Comparison of ENCODE assay signal across 9 cellular contexts in genomic region chr16:30760577-30761426, GRCh38. TPM values are rescaled to one million over a fixed set of nuclear protein-coding genes. Genes with fewer than 3 reads are reported as not detected.
DNase-seq lines count a peak whose midpoint lies in the region; ATAC-seq and TF ChIP-seq lines count a peak whose summit lies in the region.
"Had no signal": no experiment of that assay in that cellular context is flagged by ENCODE, and none has a peak within 500 bp of the region (broad histone marks: within the 10 kb centered on the region; RNA-seq: fewer than 3 reads in every experiment).

No MANE protein-coding gene starts in this region.

- no peak for DNase-seq in activated CD8-positive, alpha-beta memory T cell treated with anti-CD3 and anti-CD28 coated beads, Interleukin-2, amount 10 ng/mL, durations not matched to agents 7 days and 5 days
- no peak for DNase-seq in activated CD8-positive, alpha-beta memory T cell treated with anti-CD3 and anti-CD28 coated beads, Interleukin-2, amount 50 U/mL, for 4 hours
- DNase-seq in activated naive CD8-positive, alpha-beta T cell treated with anti-CD3 and anti-CD28 coated beads, Interleukin-2, amount 10 ng/mL, durations not matched to agents 7 days and 5 days = no peak
- no peak for DNase-seq in kidney epithelial cell (ENCODE audit: low read depth)
- no peak for DNase-seq in cerebellar cortex (ENCODE audit: low spot score)
- no peak for DNase-seq in ACHN
- DNase-seq: NCI-H774 had no signal

- H3K36me3 ChIP-seq in kidney epithelial cell (ENCODE audit: control insufficient read depth, insufficient read depth, low read length) (peaks cover 6% of the 10 kb centered on the region), thymus (ENCODE audit: control insufficient read depth, insufficient read depth) (peaks cover 39% of the 10 kb centered on the region)

- POLR2A ChIA-PET in activated naive CD8-positive, alpha-beta T cell treated with anti-CD3 and anti-CD28 coated beads, Interleukin-2, amount 10 ng/mL, durations not matched to agents 7 days and 5 days (lab: Charles Lee) = interaction anchor here (2.7 kb wide), 1 partner anchor 13 kb away, joined by 12 read pairs; the partner anchor contains the start of gene PHKG2

- peak overlapping the region; percentile 92 for H3K27ac Mint-ChIP-seq in activated CD8-positive, alpha-beta memory T cell treated with anti-CD3 and anti-CD28 coated beads, Interleukin-2, amount 10 ng/mL, durations not matched to agents 7 days and 5 days
- peak overlapping the region; percentile 64 for H3K27ac Mint-ChIP-seq in activated naive CD8-positive, alpha-beta T cell treated with anti-CD3 and anti-CD28 coated beads, Interleukin-2, amount 10 ng/mL, durations not matched to agents 7 days and 5 days

- no peak overlapping the region for H3K27ac ChIP-seq in thymus (ENCODE audit: low read depth)

- no peaks in the 10 kb centered on the region for H3K27me3 ChIP-seq in kidney epithelial cell (ENCODE audit: control insufficient read depth, insufficient read depth, low read length)
- no peaks in the 10 kb centered on the region for H3K27me3 ChIP-seq in thymus (ENCODE audit: control insufficient read depth, insufficient read depth)

- peak overlapping the region; percentile 92 for H3K4me3 Mint-ChIP-seq in activated CD8-positive, alpha-beta memory T cell treated with anti-CD3 and anti-CD28 coated beads, Interleukin-2, amount 10 ng/mL, durations not matched to agents 7 days and 5 days
- H3K4me3 Mint-ChIP-seq in activated naive CD8-positive, alpha-beta T cell treated with anti-CD3 and anti-CD28 coated beads, Interleukin-2, amount 10 ng/mL, durations not matched to agents 7 days and 5 days = peak overlapping the region; percentile 95

- CTCF ChIA-PET in activated CD8-positive, alpha-beta memory T cell treated with anti-CD3 and anti-CD28 coated beads, Interleukin-2, amount 10 ng/mL, durations not matched to agents 7 days and 5 days (lab: Charles Lee) = interaction anchor here (1.0 to 2.8 kb wide), 6 partner anchors 13 to 181 kb away, joined by 3 to 8 read pairs (median 5); partner anchors contain the start of gene PHKG2

- WGBS in thymus = 31% methylated on average over 26 of the region's 26 CpGs

- peaks cover 8% of the 10 kb centered on the region for H3K4me1 ChIP-seq in thymus (ENCODE audit: control insufficient read depth, insufficient read depth, low read length)

- no peaks in the 10 kb centered on the region for H3K27me3 Mint-ChIP-seq in activated CD8-positive, alpha-beta memory T cell treated with anti-CD3 and anti-CD28 coated beads, Interleukin-2, amount 10 ng/mL, durations not matched to agents 7 days and 5 days
- no peaks in the 10 kb centered on the region for H3K27me3 Mint-ChIP-seq in activated naive CD8-positive, alpha-beta T cell treated with anti-CD3 and anti-CD28 coated beads, Interleukin-2, amount 10 ng/mL, durations not matched to agents 7 days and 5 days

- H3K4me1 Mint-ChIP-seq in activated CD8-positive, alpha-beta memory T cell treated with anti-CD3 and anti-CD28 coated beads, Interleukin-2, amount 10 ng/mL, durations not matched to agents 7 days and 5 days = peaks cover 24% of the 10 kb centered on the region
- peaks cover 18% of the 10 kb centered on the region for H3K4me1 Mint-ChIP-seq in activated naive CD8-positive, alpha-beta T cell treated with anti-CD3 and anti-CD28 coated beads, Interleukin-2, amount 10 ng/mL, durations not matched to agents 7 days and 5 days

- H3K9me3 Mint-ChIP-seq in activated CD8-positive, alpha-beta memory T cell treated with anti-CD3 and anti-CD28 coated beads, Interleukin-2, amount 10 ng/mL, durations not matched to agents 7 days and 5 days (ENCODE audit: low read depth) = no peaks in the 10 kb centered on the region
- no peaks in the 10 kb centered on the region for H3K9me3 Mint-ChIP-seq in activated naive CD8-positive, alpha-beta T cell treated with anti-CD3 and anti-CD28 coated beads, Interleukin-2, amount 10 ng/mL, durations not matched to agents 7 days and 5 days

- peak overlapping the region; percentile 82 for H3K4me3 ChIP-seq in kidney epithelial cell (ENCODE audit: low read depth, low read length)
- H3K4me3 ChIP-seq in thymus (ENCODE audit: low read length) = peak overlapping the region; percentile 57

- H3K36me3 Mint-ChIP-seq in activated CD8-positive, alpha-beta memory T cell treated with anti-CD3 and anti-CD28 coated beads, Interleukin-2, amount 10 ng/mL, durations not matched to agents 7 days and 5 days = peaks cover 13% of the 10 kb centered on the region
- H3K36me3 Mint-ChIP-seq in activated naive CD8-positive, alpha-beta T cell treated with anti-CD3 and anti-CD28 coated beads, Interleukin-2, amount 10 ng/mL, durations not matched to agents 7 days and 5 days = peaks cover 6% of the 10 kb centered on the region

- ATAC-seq in activated CD8-positive, alpha-beta memory T cell treated with anti-CD3 and anti-CD28 coated beads, Interleukin-2, amount 10 ng/mL, durations not matched to agents 7 days and 5 days = no peak
- no peak for ATAC-seq in activated naive CD8-positive, alpha-beta T cell treated with anti-CD3 and anti-CD28 coated beads, Interleukin-2, amount 10 ng/mL, durations not matched to agents 7 days and 5 days (ENCODE audit: low read depth)
- ATAC-seq in HG03469 (IDR thresholded peaks at IDR 0.05; ENCODE audit: unreplicated experiment) = no peak

- in situ Hi-C loops in ACHN (cut with HindIII; ENCODE audit: low pct_ligation_motif_present, low pct_unique_long_range_greater_than_20kb, low sequenced_read_pairs) = no loop called here

- TF ChIP-seq CTCF in kidney epithelial cell (IDR thresholded peaks at IDR 0.05; ENCODE audit: insufficient read depth, low read length, poor library complexity, severe bottlenecking) = no peak

- H3K9me3 ChIP-seq in thymus (ENCODE audit: control insufficient read depth) = no peaks in the 10 kb centered on the region

RNA-seq across cellular contexts. Expression of gene CFAP119, which starts 1.1 kb away (rescaled TPM):
- 1 to 10 TPM; 4.1 to 4.6 TPM for total RNA-seq in activated CD8-positive, alpha-beta memory T cell treated with anti-CD3 and anti-CD28 coated beads, Interleukin-2, amount 10 ng/mL, durations not matched to agents 7 days and 5 days
- total RNA-seq in activated naive CD8-positive, alpha-beta T cell treated with anti-CD3 and anti-CD28 coated beads, Interleukin-2, amount 10 ng/mL, durations not matched to agents 7 days and 5 days = 1 to 10 TPM; 4.4 TPM
- total RNA-seq in kidney epithelial cell = 1.6 and 5.7 TPM in 2 replicates
- polyA plus RNA-seq in thymus = 19.6 TPM

RNA-seq across cellular contexts. Expression of gene RNF40, which starts 1.3 kb away (rescaled TPM):
- 100 to 1,000 TPM; 103 to 106 TPM for total RNA-seq in activated CD8-positive, alpha-beta memory T cell treated with anti-CD3 and anti-CD28 coated beads, Interleukin-2, amount 10 ng/mL, durations not matched to agents 7 days and 5 days
- 100 to 1,000 TPM in 1 of 2 experiments, 10 to 100 TPM in 1; 94.7 to 105 TPM for total RNA-seq in activated naive CD8-positive, alpha-beta T cell treated with anti-CD3 and anti-CD28 coated beads, Interleukin-2, amount 10 ng/mL, durations not matched to agents 7 days and 5 days
- 101 and 130 TPM in 2 replicates for total RNA-seq in kidney epithelial cell
- polyA plus RNA-seq in thymus = 74.8 TPM

RNA-seq across cellular contexts. Expression of gene PHKG2, which starts 12.6 kb away (rescaled TPM):
- total RNA-seq in activated CD8-positive, alpha-beta memory T cell treated with anti-CD3 and anti-CD28 coated beads, Interleukin-2, amount 10 ng/mL, durations not matched to agents 7 days and 5 days = 10 to 100 TPM; 45.8 to 46.5 TPM
- 10 to 100 TPM; 48.2 to 48.9 TPM for total RNA-seq in activated naive CD8-positive, alpha-beta T cell treated with anti-CD3 and anti-CD28 coated beads, Interleukin-2, amount 10 ng/mL, durations not matched to agents 7 days and 5 days
- total RNA-seq in kidney epithelial cell = 23.6 and 32.3 TPM in 2 replicates
- 53.8 TPM for polyA plus RNA-seq in thymus

RNA-seq across cellular contexts. Expression of gene ZNF629, which starts 26.2 kb away (rescaled TPM):
- total RNA-seq in activated CD8-positive, alpha-beta memory T cell treated with anti-CD3 and anti-CD28 coated beads, Interleukin-2, amount 10 ng/mL, durations not matched to agents 7 days and 5 days = 1 to 10 TPM; 1.6 to 2.5 TPM
- total RNA-seq in activated naive CD8-positive, alpha-beta T cell treated with anti-CD3 and anti-CD28 coated beads, Interleukin-2, amount 10 ng/mL, durations not matched to agents 7 days and 5 days = 1 to 10 TPM; 5.2 to 6.0 TPM
- 22.8 and 23.9 TPM in 2 replicates for total RNA-seq in kidney epithelial cell
- 4.6 TPM for polyA plus RNA-seq in thymus
